Comparison of ENCODE assay signal across 8 cellular contexts in the genomic region with DNA sequence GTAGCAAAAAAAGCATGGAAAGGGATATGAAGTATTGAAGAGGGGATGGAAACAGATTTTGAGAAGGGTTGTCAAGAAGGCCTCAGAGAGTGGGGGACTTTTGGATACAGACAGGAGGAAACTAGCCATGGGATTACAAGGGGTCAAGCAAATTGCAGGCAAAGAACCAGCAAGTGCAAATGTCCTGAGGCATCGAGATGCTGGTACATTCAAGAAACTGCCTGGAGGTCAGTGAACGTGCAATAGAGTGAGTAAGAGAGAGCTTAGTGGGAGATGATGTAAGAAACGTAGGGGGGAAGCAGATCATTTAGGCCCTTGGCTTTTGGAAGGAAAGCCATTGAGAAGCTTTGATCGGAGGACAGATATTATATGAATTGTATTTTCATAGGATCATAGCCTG.
"Had no signal": no experiment of that assay in that cellular context is flagged by ENCODE, and none has a peak within 500 bp of the region (broad histone marks: within the 10 kb centered on the region; RNA-seq: fewer than 3 reads in every experiment).

No MANE protein-coding gene starts in this region.

- H3K36me3 ChIP-seq: HAP-1 had no signal

- FAIRE-seq: HTR-8/SVneo, K562 had no signal

- H3K4me3 ChIP-seq: GM23248, HAP-1, K562 had no signal

- ATAC-seq: HCT116, K562 had no signal

- DNase-seq: GM23248, H7, IMR-90, KG1 had no signal

- H3K27ac ChIP-seq: GM23248 had no signal

- H3K9ac ChIP-seq: GM23248 had no signal

- H2AFZ ChIP-seq: GM23248 had no signal

- H3K9me3 ChIP-seq: HAP-1 had no signal
